ENCODE assay signal across 20 cellular contexts in genomic region chr7:138032186-138032585, GRCh38. TPM values are rescaled to one million over a fixed set of nuclear protein-coding genes. Genes with fewer than 3 reads are reported as not detected.
DNase-seq lines count a peak whose midpoint lies in the region; ATAC-seq and TF ChIP-seq lines count a peak whose summit lies in the region.
"Had no signal": no experiment of that assay in that cellular context is flagged by ENCODE, and none has a peak within 500 bp of the region (broad histone marks: within the 10 kb centered on the region; RNA-seq: fewer than 3 reads in every experiment).

No MANE protein-coding gene starts in this region.

- POLR2A ChIA-PET in CD4-positive, alpha-beta T cell (lab: Charles Lee), result no interaction called here

- intact Hi-C loops in CD4-positive, alpha-beta T cell (cut with DNase I, micrococcal nuclease), result no loop called here

- H3K9me3 ChIP-seq in CD4-positive, alpha-beta T cell (ENCODE audit: control insufficient read depth, low read length), result no peaks in the 10 kb centered on the region
- H3K9me3 ChIP-seq: thoracic aorta had no signal

- H3K4me3 Mint-ChIP-seq in stimulated activated naive CD8-positive, alpha-beta T cell treated with anti-CD3 and anti-CD28 coated beads, Interleukin-15, amount 100 ng/mL, for 72 hours, result no peak overlapping the region
- H3K4me3 Mint-ChIP-seq in stimulated activated naive B cell treated with anti-CD40 and anti-IgM and Interleukin-4, amounts not matched to agents 10 μg/mL and 1 μg/mL and 100 μg/mL, for 72 hours, result no peak overlapping the region
- H3K4me3 Mint-ChIP-seq in chondrocyte (ENCODE audit: unreplicated experiment), result no peak overlapping the region
- H3K4me3 Mint-ChIP-seq in CD4-positive, alpha-beta T cell, result no peak overlapping the region
- H3K4me3 Mint-ChIP-seq: memory B cell had no signal

- CTCF ChIA-PET in CD4-positive, alpha-beta T cell (lab: Charles Lee), result no interaction called here

- no peaks in the 10 kb centered on the region for H3K27me3 ChIP-seq in CD4-positive, alpha-beta T cell (ENCODE audit: control insufficient read depth, insufficient read depth, low read length)
- H3K27me3 ChIP-seq: cardiac muscle cell had no signal

- H3K27me3 Mint-ChIP-seq in stimulated activated naive CD8-positive, alpha-beta T cell treated with anti-CD3 and anti-CD28 coated beads, Interleukin-15, amount 100 ng/mL, for 72 hours, result peaks cover 7% of the 10 kb centered on the region
- no peaks in the 10 kb centered on the region for H3K27me3 Mint-ChIP-seq in stimulated activated naive B cell treated with anti-CD40 and anti-IgM and Interleukin-4, amounts not matched to agents 10 μg/mL and 1 μg/mL and 100 μg/mL, for 72 hours
- no peaks in the 10 kb centered on the region for H3K27me3 Mint-ChIP-seq in chondrocyte (ENCODE audit: low read depth)
- H3K27me3 Mint-ChIP-seq in CD4-positive, alpha-beta T cell, result peaks cover 6% of the 10 kb centered on the region

- H3K36me3 Mint-ChIP-seq in stimulated activated naive B cell treated with anti-CD40 and anti-IgM and Interleukin-4, amounts not matched to agents 10 μg/mL and 1 μg/mL and 100 μg/mL, for 72 hours, result peaks cover 4 to 5% of the 10 kb centered on the region in 2 donors
- H3K36me3 Mint-ChIP-seq in chondrocyte (ENCODE audit: low read depth), result peaks cover 4% of the 10 kb centered on the region
- peaks cover 4% of the 10 kb centered on the region for H3K36me3 Mint-ChIP-seq in CD4-positive, alpha-beta T cell (ENCODE audit: low read depth)

- peaks cover 4 to 6% of the 10 kb centered on the region in 2 donors for H3K9me3 Mint-ChIP-seq in stimulated activated naive CD8-positive, alpha-beta T cell treated with anti-CD3 and anti-CD28 coated beads, Interleukin-15, amount 100 ng/mL, for 72 hours
- H3K9me3 Mint-ChIP-seq in stimulated activated naive B cell treated with anti-CD40 and anti-IgM and Interleukin-4, amounts not matched to agents 10 μg/mL and 1 μg/mL and 100 μg/mL, for 72 hours, result peaks cover 7% of the 10 kb centered on the region in 2 donors
- peaks cover 7% of the 10 kb centered on the region for H3K9me3 Mint-ChIP-seq in chondrocyte (ENCODE audit: low read depth)
- H3K9me3 Mint-ChIP-seq in CD4-positive, alpha-beta T cell, result peaks cover 3% of the 10 kb centered on the region
- H3K9me3 Mint-ChIP-seq: memory B cell had no signal

- H3K27ac Mint-ChIP-seq in stimulated activated naive CD8-positive, alpha-beta T cell treated with anti-CD3 and anti-CD28 coated beads, Interleukin-15, amount 100 ng/mL, for 72 hours, result no peak overlapping the region
- H3K27ac Mint-ChIP-seq in stimulated activated naive B cell treated with anti-CD40 and anti-IgM and Interleukin-4, amounts not matched to agents 10 μg/mL and 1 μg/mL and 100 μg/mL, for 72 hours, result peak overlapping the region; percentile 48
- no peak overlapping the region for H3K27ac Mint-ChIP-seq in chondrocyte (ENCODE audit: unreplicated experiment)
- no peak overlapping the region for H3K27ac Mint-ChIP-seq in CD4-positive, alpha-beta T cell
- H3K27ac Mint-ChIP-seq: memory B cell had no signal

- H3K27ac ChIP-seq in CD4-positive, alpha-beta T cell (ENCODE audit: low read depth, low read length), result no peak overlapping the region
- H3K27ac ChIP-seq: 22Rv1, cardiac muscle cell, thoracic aorta had no signal

- peak; percentile 48 for ATAC-seq in stimulated activated naive CD8-positive, alpha-beta T cell treated with anti-CD3 and anti-CD28 coated beads, Interleukin-15, amount 100 ng/mL, for 72 hours
- no peak for ATAC-seq in stimulated activated naive CD8-positive, alpha-beta T cell treated with anti-CD3 and anti-CD28 coated beads, Interleukin-15, Interleukin-2, amounts not matched to agents 100 U/mL and 50 U/mL, for 24 hours
- ATAC-seq in HG02798 (IDR thresholded peaks at IDR 0.05; ENCODE audit: poor library complexity, unreplicated experiment) (peak; percentile 59), HG03469 (IDR thresholded peaks at IDR 0.05; ENCODE audit: unreplicated experiment) (peak; percentile 77)
- ATAC-seq in stimulated activated naive B cell treated with anti-CD40 and anti-IgM and Interleukin-4, amounts not matched to agents 10 μg/mL and 1 μg/mL and 100 μg/mL, for 72 hours (replicated peaks), result peak; percentile 64 to 72
- no peak for ATAC-seq in CD4-positive, alpha-beta T cell (ENCODE audit: poor library complexity)
- ATAC-seq: HCT116, PC-3 had no signal

- TF ChIP-seq CTCF in chondrocyte (IDR thresholded peaks at IDR 0.05), result no peak
- TF ChIP-seq CTCF in CD4-positive, alpha-beta T cell (IDR thresholded peaks at IDR 0.05), result no peak

- no peaks in the 10 kb centered on the region for H3K4me1 Mint-ChIP-seq in stimulated activated naive CD8-positive, alpha-beta T cell treated with anti-CD3 and anti-CD28 coated beads, Interleukin-15, amount 100 ng/mL, for 72 hours
- H3K4me1 Mint-ChIP-seq in stimulated activated naive B cell treated with anti-CD40 and anti-IgM and Interleukin-4, amounts not matched to agents 10 μg/mL and 1 μg/mL and 100 μg/mL, for 72 hours, result peaks cover 32 to 76% of the 10 kb centered on the region in 2 donors
- peaks cover 7% of the 10 kb centered on the region for H3K4me1 Mint-ChIP-seq in chondrocyte (ENCODE audit: low read depth)
- H3K4me1 Mint-ChIP-seq in CD4-positive, alpha-beta T cell (ENCODE audit: low read depth), result no peaks in the 10 kb centered on the region

- DNase-seq in stimulated activated naive CD8-positive, alpha-beta T cell treated with anti-CD3 and anti-CD28 coated beads, Interleukin-15, amount 100 ng/mL, for 72 hours, result no peak
- DNase-seq in stimulated activated naive CD8-positive, alpha-beta T cell treated with anti-CD3 and anti-CD28 coated beads, Interleukin-15, Interleukin-2, amounts not matched to agents 100 U/mL and 50 U/mL, for 24 hours, result no peak
- DNase-seq in stimulated activated naive B cell treated with anti-CD40 and anti-IgM and Interleukin-4, amounts not matched to agents 10 μg/mL and 1 μg/mL and 100 μg/mL, for 72 hours, result no peak
- no peak for DNase-seq in stimulated activated CD4-positive, alpha-beta T cell treated with anti-CD3 and anti-CD28 coated beads, Interleukin-4, amount 100 ng/mL, for 1 hour
- no peak for DNase-seq in chondrocyte (ENCODE audit: low spot score)
- DNase-seq in CD4-positive, alpha-beta T cell, result no peak
- DNase-seq: activated CD4-positive, alpha-beta T cell treated with anti-CD3 and anti-CD28 coated beads, Interleukin-2, amount 50 U/mL, for 1 hour; activated gamma-delta T cell treated with Interleukin-2 at 50 U/mL for 16 hours; erythroblast; NCI-H2171 treated with DMSO at 0.1 percent for 48 hours; PC-3; T-helper 1 cell had no signal

RNA-seq across cellular contexts. Expression of gene CREB3L2, which starts 30.3 kb away (rescaled TPM):
- 217 to 294 TPM (median 223 TPM) in 3 replicates for total RNA-seq in chondrocyte
- 10 to 100 TPM; 11.7 to 12.9 TPM for total RNA-seq in CD4-positive, alpha-beta T cell

RNA-seq across cellular contexts. Expression of gene AKR1D1, which starts 44.1 kb away (rescaled TPM):
- not detected in 3 replicates for total RNA-seq in chondrocyte
- not detected for total RNA-seq in CD4-positive, alpha-beta T cell
- total RNA-seq: cardiac muscle cell, LHCN-M2, PC-3, thoracic aorta had no signal

Comparison
In these comparisons a context has a peak if more than half of its experiments do, and no peak if none do; other contexts are left out.
1. ATAC-seq: peak in stimulated activated naive CD8-positive, alpha-beta T cell treated with anti-CD3 and anti-CD28 coated beads, Interleukin-15, amount 100 ng/mL, for 72 hours (single experiment), HG02798 (single experiment), HG03469 (single experiment) and stimulated activated naive B cell treated with anti-CD40 and anti-IgM and Interleukin-4, amounts not matched to agents 10 μg/mL and 1 μg/mL and 100 μg/mL, for 72 hours (2 of 2); none in stimulated activated naive CD8-positive, alpha-beta T cell treated with anti-CD3 and anti-CD28 coated beads, Interleukin-15, Interleukin-2, amounts not matched to agents 100 U/mL and 50 U/mL, for 24 hours (single experiment) and CD4-positive, alpha-beta T cell (single experiment).
2. RNA of gene CREB3L2, which starts 30.3 kb away (total RNA-seq): 217 to 294 TPM in chondrocyte; 11.7 to 12.9 TPM in CD4-positive, alpha-beta T cell; every median in the first group is over 10 times any median in the second.